ENCODE assay signal across 24 cellular contexts in genomic region chr10:123535386-123535785, GRCh38.
"Had no signal": no experiment of that assay in that cellular context is flagged by ENCODE, and none has a peak within 500 bp of the region (broad histone marks: within the 10 kb centered on the region; RNA-seq: fewer than 3 reads in every experiment).

No MANE protein-coding gene starts in this region.

- H3K36me3 ChIP-seq: colonic mucosa, neural progenitor cell, ovary, sigmoid colon, stomach, thoracic aorta, tibial nerve, upper lobe of right lung, uterus had no signal

- DNase-seq: colonic mucosa; dermis blood vessel endothelial cell; effector memory CD4-positive, alpha-beta T cell; erythroblast; natural killer cell; nucleus accumbens; ovary; posterior cingulate gyrus; psoas muscle; right cardiac atrium; sigmoid colon; stimulated activated CD4-positive, alpha-beta T cell treated with anti-CD3 and anti-CD28 coated beads, Interleukin-2, amount 100 ng/mL, for 24 hours; stimulated activated CD4-positive, alpha-beta T cell treated with anti-CD3 and anti-CD28 coated beads, Interleukin-4, amount 100 ng/mL, for 24 hours; stimulated activated naive CD4-positive, alpha-beta T cell treated with Interleukin-2 at 50 U/mL for 16 hours; stomach; upper lobe of right lung; uterus had no signal

- H3K9me3 ChIP-seq: colonic mucosa, ovary, psoas muscle, sigmoid colon, upper lobe of right lung, uterus had no signal

- H3K36me3 Mint-ChIP-seq: neural progenitor cell; stimulated activated effector memory CD8-positive, alpha-beta T cell treated with anti-CD3 and anti-CD28 coated beads, Interleukin-12 subunit alpha, Interleukin-12 subunit beta, amount 100 ng/mL, for 72 hours had no signal

- H3K27ac Mint-ChIP-seq: natural killer cell; neural progenitor cell; stimulated activated effector memory CD8-positive, alpha-beta T cell treated with anti-CD3 and anti-CD28 coated beads, Interleukin-12 subunit alpha, Interleukin-12 subunit beta, amount 100 ng/mL, for 72 hours had no signal

- H3K4me1 Mint-ChIP-seq: natural killer cell; neural progenitor cell; stimulated activated effector memory CD8-positive, alpha-beta T cell treated with anti-CD3 and anti-CD28 coated beads, Interleukin-12 subunit alpha, Interleukin-12 subunit beta, amount 100 ng/mL, for 72 hours had no signal

- H3K4me1 ChIP-seq: colonic mucosa, neural progenitor cell, psoas muscle, sigmoid colon, stomach, upper lobe of right lung, uterus had no signal

- H3K27me3 ChIP-seq: colonic mucosa, neural progenitor cell, ovary, stomach, tibial nerve, upper lobe of right lung, uterus had no signal

- ATAC-seq: left lobe of liver, natural killer cell, psoas muscle, right cardiac atrium, upper lobe of right lung had no signal

- H3K4me2 ChIP-seq: neural progenitor cell had no signal

- H3K4me3 ChIP-seq: colonic mucosa, lung, neural progenitor cell, ovary, psoas muscle, sigmoid colon, stomach, thoracic aorta, tibial nerve, upper lobe of right lung, uterus had no signal

- H3K4me3 Mint-ChIP-seq: memory B cell; natural killer cell; neural progenitor cell; stimulated activated effector memory CD8-positive, alpha-beta T cell treated with anti-CD3 and anti-CD28 coated beads, Interleukin-12 subunit alpha, Interleukin-12 subunit beta, amount 100 ng/mL, for 72 hours had no signal

- H2AFZ ChIP-seq: neural progenitor cell had no signal

- H3K27ac ChIP-seq: colonic mucosa, neural progenitor cell, ovary, psoas muscle, sigmoid colon, stomach, thoracic aorta, tibial nerve, upper lobe of right lung, uterus had no signal
